25 cellular contexts compared by ENCODE assay signal in the genomic region with DNA sequence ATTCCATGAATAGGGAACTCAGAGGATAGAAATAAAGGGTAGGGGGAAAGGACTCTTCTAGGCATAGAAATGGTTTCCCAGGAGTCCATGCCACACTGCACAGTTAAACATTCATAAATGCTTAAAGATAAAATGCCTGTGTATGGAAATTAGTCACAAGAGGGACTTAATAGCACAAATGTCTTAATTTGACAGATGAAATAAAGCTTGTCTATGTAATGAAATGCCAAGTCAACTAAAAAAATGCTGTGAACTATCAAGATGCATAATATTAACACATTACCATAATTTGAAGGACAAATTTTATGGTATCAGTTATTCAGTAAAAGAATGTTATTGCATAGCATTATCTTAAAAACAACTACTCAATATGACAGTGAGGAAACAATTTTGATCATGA.
"Had no signal": no experiment of that assay in that cellular context is flagged by ENCODE, and none has a peak within 500 bp of the region (broad histone marks: within the 10 kb centered on the region; RNA-seq: fewer than 3 reads in every experiment).

No MANE protein-coding gene starts in this region.

- DNase-seq: stimulated activated CD4-positive, alpha-beta T cell treated with anti-CD3 and anti-CD28 coated beads, Interleukin-2, amount 100 ng/mL, for 48 hours; stimulated activated CD4-positive, alpha-beta T cell treated with anti-CD3 and anti-CD28 coated beads, Interleukin-4, amount 100 ng/mL, for 1 hour; stimulated activated CD4-positive, alpha-beta T cell treated with anti-CD3 and anti-CD28 coated beads, Interleukin-4, amount 100 ng/mL, for 24 hours; stimulated activated CD4-positive, alpha-beta T cell treated with anti-CD3 and anti-CD28 coated beads, Interleukin-4, amount 100 ng/mL, for 4 hours; stimulated activated CD8-positive, alpha-beta memory T cell treated with anti-CD3 and anti-CD28 coated beads, Interleukin-4, amount 100 ng/mL, for 48 hours; stimulated activated naive B cell treated with anti-CD40 and anti-IgM and Interleukin-4, amounts not matched to agents 10 μg/mL and 1 μg/mL and 100 μg/mL, for 72 hours; stimulated activated naive CD4-positive, alpha-beta T cell; stimulated activated naive CD4-positive, alpha-beta T cell treated with Interleukin-2 at 50 U/mL for 16 hours; stimulated activated naive CD8-positive, alpha-beta T cell treated with anti-CD3 and anti-CD28 coated beads, Interleukin-15, amount 100 ng/mL, for 72 hours; stimulated activated naive CD8-positive, alpha-beta T cell treated with anti-CD3 and anti-CD28 coated beads, Interleukin-15, Interleukin-2, amounts not matched to agents 100 U/mL and 50 U/mL, for 24 hours; stomach; substantia nigra; testis; thyroid gland; tibial artery; transverse colon; trophoblast cell; upper lobe of left lung; upper lobe of right lung; uterus had no signal

- H3K36me3 ChIP-seq: stomach, suprapubic skin, thoracic aorta, thyroid gland, tibial artery, tibial nerve, transverse colon, upper lobe of left lung, upper lobe of right lung, uterus, vagina had no signal

- H3K27me3 ChIP-seq: stomach, suprapubic skin, testis, thyroid gland, tibial artery, transverse colon, upper lobe of left lung, upper lobe of right lung, uterus, vagina had no signal

- H3K4me3 ChIP-seq: stomach, suprapubic skin, testis, thoracic aorta, thyroid gland, tibial artery, tibial nerve, transverse colon, upper lobe of left lung, upper lobe of right lung, uterus, vagina had no signal

- H3K27ac ChIP-seq: stomach, suprapubic skin, testis, thoracic aorta, thyroid gland, tibial artery, tibial nerve, transverse colon, upper lobe of left lung, upper lobe of right lung, uterus, vagina had no signal

- H3K9me3 ChIP-seq: suprapubic skin, testis, thoracic aorta, thyroid gland, tibial artery, transverse colon, upper lobe of left lung, upper lobe of right lung, uterus, vagina had no signal

- FAIRE-seq: urothelium cell line had no signal
